ENCODE assay signal across 18 cellular contexts in genomic region chr7:143519411-143520131, GRCh38. TPM values are rescaled to one million over a fixed set of nuclear protein-coding genes. Genes with fewer than 3 reads are reported as not detected.
DNase-seq lines count a peak whose midpoint lies in the region; ATAC-seq and TF ChIP-seq lines count a peak whose summit lies in the region.
"Had no signal": no experiment of that assay in that cellular context is flagged by ENCODE, and none has a peak within 500 bp of the region (broad histone marks: within the 10 kb centered on the region; RNA-seq: fewer than 3 reads in every experiment).

No MANE protein-coding gene starts in this region.

- DNase-seq in DMS79 treated with DMSO at 0.1 percent for 48 hours (lab: John Stamatoyannopoulos, UW): peak; percentile 78
- DNase-seq in NCI-H345 treated with DMSO at 0.1 percent for 48 hours (lab: John Stamatoyannopoulos, UW; ENCODE audit: unreplicated experiment): peak; percentile 23
- DNase-seq in chondrocyte (ENCODE audit: low spot score): no peak
- DNase-seq in non-pigmented ciliary epithelial cell (ENCODE audit: low read depth): peak; percentile 70
- DNase-seq in NCI-H1694 treated with DMSO at 0.1 percent for 48 hours (lab: John Stamatoyannopoulos, UW): no peak
- DNase-seq in right lobe of liver: no peak
- DNase-seq: activated CD4-positive, CD25-positive, alpha-beta regulatory T cell treated with anti-CD3 and anti-CD28 coated beads, Interleukin-2, amount 50 U/mL, for 72 hours; C1 segment of cervical spinal cord; SIG-M5; transverse colon had no signal

- H3K27me3 ChIP-seq in right lobe of liver: no peaks in the 10 kb centered on the region
- H3K27me3 ChIP-seq: transverse colon had no signal

- H3K36me3 ChIP-seq in right lobe of liver: no peaks in the 10 kb centered on the region
- H3K36me3 ChIP-seq: prostate gland, transverse colon had no signal

- no peaks in the 10 kb centered on the region for H3K36me3 Mint-ChIP-seq in chondrocyte (ENCODE audit: low read depth)

- no peaks in the 10 kb centered on the region for H3K4me1 ChIP-seq in right lobe of liver
- H3K4me1 ChIP-seq: prostate gland, transverse colon had no signal

- intact Hi-C loops in right lobe of liver (cut with DNase I): no loop called here

- H3K9me3 ChIP-seq in right lobe of liver: no peaks in the 10 kb centered on the region
- H3K9me3 ChIP-seq: prostate gland, transverse colon had no signal

- ATAC-seq in HG03457 (IDR thresholded peaks at IDR 0.05; ENCODE audit: unreplicated experiment): no peak
- no peak for ATAC-seq in right lobe of liver
- no peak for ATAC-seq in GM21381 (IDR thresholded peaks at IDR 0.05; ENCODE audit: unreplicated experiment)
- ATAC-seq: activated T-helper 17 cell treated with anti-CD3 and anti-CD28 coated beads, Interleukin-2, amount 50 U/mL, for 72 hours; K562 had no signal

- TF ChIP-seq POLR2A in right lobe of liver (IDR thresholded peaks at IDR 0.05): no peak

- TF ChIP-seq CTCF in chondrocyte (IDR thresholded peaks at IDR 0.05) (no peak), right lobe of liver (IDR thresholded peaks at IDR 0.05) (no peak)

- WGBS in right lobe of liver (ENCODE audit: insufficient coverage, low coverage, low lambda C conversion rate, missing lambda C conversion rate): 53% methylated on average over 5 of the region's 7 CpGs

- H3K4me3 ChIP-seq in right lobe of liver: no peak overlapping the region
- H3K4me3 ChIP-seq: K562, lung, prostate gland, transverse colon had no signal

- no peak overlapping the region for H3K4me3 Mint-ChIP-seq in chondrocyte (ENCODE audit: unreplicated experiment)
- H3K4me3 Mint-ChIP-seq: activated T-helper 17 cell treated with anti-CD3 and anti-CD28 coated beads, Interleukin-2, amount 50 U/mL, for 72 hours had no signal

- no peak overlapping the region for H3K27ac ChIP-seq in right lobe of liver
- H3K27ac ChIP-seq: prostate gland, transverse colon had no signal

- H3K27me3 Mint-ChIP-seq in chondrocyte (ENCODE audit: low read depth): no peaks in the 10 kb centered on the region
- H3K27me3 Mint-ChIP-seq: activated T-helper 17 cell treated with anti-CD3 and anti-CD28 coated beads, Interleukin-2, amount 50 U/mL, for 72 hours had no signal

- peaks cover 43% of the 10 kb centered on the region for H3K4me1 Mint-ChIP-seq in chondrocyte (ENCODE audit: low read depth)
- H3K4me1 Mint-ChIP-seq: activated T-helper 17 cell treated with anti-CD3 and anti-CD28 coated beads, Interleukin-2, amount 50 U/mL, for 72 hours had no signal

- no peaks in the 10 kb centered on the region for H3K9me3 Mint-ChIP-seq in chondrocyte (ENCODE audit: low read depth)
- H3K9me3 Mint-ChIP-seq: activated T-helper 17 cell treated with anti-CD3 and anti-CD28 coated beads, Interleukin-2, amount 50 U/mL, for 72 hours had no signal

- H3K27ac Mint-ChIP-seq in chondrocyte (ENCODE audit: unreplicated experiment): peak overlapping the region; percentile 53
- H3K27ac Mint-ChIP-seq: activated T-helper 17 cell treated with anti-CD3 and anti-CD28 coated beads, Interleukin-2, amount 50 U/mL, for 72 hours had no signal

RNA-seq across cellular contexts. Expression of gene TAS2R41, which starts 41.9 kb away (rescaled TPM):
- total RNA-seq in chondrocyte (not detected in 3 replicates), right lobe of liver (not detected)
- total RNA-seq: activated T-helper 17 cell treated with anti-CD3 and anti-CD28 coated beads, Interleukin-2, amount 50 U/mL, for 72 hours; cerebellum; glomerular endothelial cell; K562; transverse colon had no signal

RNA-seq across cellular contexts. Expression of gene CTAGE15, which starts 52.0 kb away (rescaled TPM):
- total RNA-seq in chondrocyte (0.23 to 0.63 TPM (median 0.32 TPM) in 3 replicates), right lobe of liver (under 1 TPM in 4 of 6 experiments, not detected in 2; 0.22 to 0.44 (median 0.36) TPM)
- total RNA-seq: glomerular endothelial cell had no signal

Comparison
In these comparisons a context has a peak if more than half of its experiments do, and no peak if none do; other contexts are left out.
1. DNase-seq: peak in DMS79 treated with DMSO at 0.1 percent for 48 hours (single experiment), NCI-H345 treated with DMSO at 0.1 percent for 48 hours (single experiment) and non-pigmented ciliary epithelial cell (single experiment); none in chondrocyte (single experiment), NCI-H1694 treated with DMSO at 0.1 percent for 48 hours (single experiment) and right lobe of liver (0 of 3).